Comparison of ENCODE assay signal across 19 cellular contexts in the genomic region with DNA sequence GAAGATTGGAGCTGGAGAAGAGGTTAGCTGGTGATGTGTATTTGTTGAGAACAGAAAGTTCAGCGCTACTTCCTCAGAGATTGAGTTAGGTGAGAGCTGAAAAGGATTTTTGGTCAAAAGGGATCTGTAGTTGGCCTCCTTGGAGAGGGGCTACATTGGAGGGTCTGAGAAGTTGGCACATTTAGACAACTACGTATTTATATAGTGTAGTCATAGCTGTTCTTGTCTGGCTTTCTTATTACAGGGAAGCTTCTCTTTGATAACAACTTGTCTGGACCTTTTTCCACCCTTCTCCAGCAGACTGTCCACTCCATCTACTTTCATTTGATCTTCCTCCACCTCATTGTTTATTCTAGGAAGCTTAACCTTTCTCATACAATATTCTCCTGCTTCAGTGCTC.
"Had no signal": no experiment of that assay in that cellular context is flagged by ENCODE, and none has a peak within 500 bp of the region (broad histone marks: within the 10 kb centered on the region; RNA-seq: fewer than 3 reads in every experiment).

No MANE protein-coding gene starts in this region.

- H3K27ac ChIP-seq: colonic mucosa, esophagus muscularis mucosa, ovary, prostate gland, stomach, suprapubic skin, tibial nerve had no signal

- H3K4me1 ChIP-seq: colonic mucosa, prostate gland had no signal

- H3K4me3 Mint-ChIP-seq: activated CD4-positive, alpha-beta memory T cell treated with anti-CD3 and anti-CD28 coated beads for 36 hours; activated CD8-positive, alpha-beta memory T cell treated with anti-CD3 and anti-CD28 coated beads, Interleukin-2, amount 10 ng/mL, durations not matched to agents 7 days and 5 days; stimulated activated memory B cell treated with anti-CD40 and anti-IgM and Interleukin-4, amounts not matched to agents 10 μg/mL and 1 μg/mL and 100 μg/mL, for 72 hours; WTC11 had no signal

- H3K36me3 Mint-ChIP-seq: WTC11 had no signal

- H3K27me3 ChIP-seq: colonic mucosa, dorsolateral prefrontal cortex, esophagus muscularis mucosa, ovary, stomach, suprapubic skin, tibial nerve had no signal

- H3K27me3 Mint-ChIP-seq: activated CD4-positive, alpha-beta memory T cell treated with anti-CD3 and anti-CD28 coated beads for 36 hours; activated CD8-positive, alpha-beta memory T cell treated with anti-CD3 and anti-CD28 coated beads, Interleukin-2, amount 10 ng/mL, durations not matched to agents 7 days and 5 days; stimulated activated memory B cell treated with anti-CD40 and anti-IgM and Interleukin-4, amounts not matched to agents 10 μg/mL and 1 μg/mL and 100 μg/mL, for 72 hours had no signal

- DNase-seq: activated CD4-positive, alpha-beta memory T cell treated with anti-CD3 and anti-CD28 coated beads for 36 hours; activated CD4-positive, alpha-beta T cell treated with anti-CD3 and anti-CD28 coated beads for 4 hours; activated CD8-positive, alpha-beta memory T cell treated with anti-CD3 and anti-CD28 coated beads, Interleukin-2, amount 10 ng/mL, durations not matched to agents 7 days and 5 days; activated gamma-delta T cell; activated naive CD4-positive, alpha-beta T cell treated with anti-CD3 and anti-CD28 coated beads, Interleukin-2, amount 50 U/mL, for 16 hours; activated T-cell treated with anti-CD3 and anti-CD28 coated beads for 4 hours; colonic mucosa; dorsolateral prefrontal cortex; hippocampal formation; ovary; right cardiac atrium; stomach; T1000 had no signal

- H3K27ac Mint-ChIP-seq: activated CD4-positive, alpha-beta memory T cell treated with anti-CD3 and anti-CD28 coated beads for 36 hours; activated CD8-positive, alpha-beta memory T cell treated with anti-CD3 and anti-CD28 coated beads, Interleukin-2, amount 10 ng/mL, durations not matched to agents 7 days and 5 days; stimulated activated memory B cell treated with anti-CD40 and anti-IgM and Interleukin-4, amounts not matched to agents 10 μg/mL and 1 μg/mL and 100 μg/mL, for 72 hours; WTC11 had no signal

- H3K36me3 ChIP-seq: colonic mucosa, ovary, prostate gland had no signal

- H3K9me3 ChIP-seq: colonic mucosa, esophagus muscularis mucosa, ovary, prostate gland, stomach, suprapubic skin had no signal

- H3K9me3 Mint-ChIP-seq: activated CD4-positive, alpha-beta memory T cell treated with anti-CD3 and anti-CD28 coated beads for 36 hours; stimulated activated memory B cell treated with anti-CD40 and anti-IgM and Interleukin-4, amounts not matched to agents 10 μg/mL and 1 μg/mL and 100 μg/mL, for 72 hours had no signal

- ATAC-seq: activated CD8-positive, alpha-beta memory T cell treated with anti-CD3 and anti-CD28 coated beads, Interleukin-2, amount 10 ng/mL, durations not matched to agents 7 days and 5 days; right cardiac atrium; stimulated activated memory B cell treated with anti-CD40 and anti-IgM and Interleukin-4, amounts not matched to agents 10 μg/mL and 1 μg/mL and 100 μg/mL, for 72 hours; WTC11 had no signal

- H3K4me3 ChIP-seq: colonic mucosa, dorsolateral prefrontal cortex, esophagus muscularis mucosa, ovary, prostate gland, stomach, suprapubic skin, tibial nerve had no signal
